ENCODE assay signal across 1 cellular context in genomic region chr22:19554834-19555404, GRCh38.
TF ChIP-seq lines count a peak whose summit lies in the region.

No MANE protein-coding gene starts in this region.

TF ChIP-seq in HepG2, 621 proteins besides CTCF, POLR2A, EP300 and RAD21 (continued from another document and continues in another):
- TF ChIP-seq, protein P1, sequence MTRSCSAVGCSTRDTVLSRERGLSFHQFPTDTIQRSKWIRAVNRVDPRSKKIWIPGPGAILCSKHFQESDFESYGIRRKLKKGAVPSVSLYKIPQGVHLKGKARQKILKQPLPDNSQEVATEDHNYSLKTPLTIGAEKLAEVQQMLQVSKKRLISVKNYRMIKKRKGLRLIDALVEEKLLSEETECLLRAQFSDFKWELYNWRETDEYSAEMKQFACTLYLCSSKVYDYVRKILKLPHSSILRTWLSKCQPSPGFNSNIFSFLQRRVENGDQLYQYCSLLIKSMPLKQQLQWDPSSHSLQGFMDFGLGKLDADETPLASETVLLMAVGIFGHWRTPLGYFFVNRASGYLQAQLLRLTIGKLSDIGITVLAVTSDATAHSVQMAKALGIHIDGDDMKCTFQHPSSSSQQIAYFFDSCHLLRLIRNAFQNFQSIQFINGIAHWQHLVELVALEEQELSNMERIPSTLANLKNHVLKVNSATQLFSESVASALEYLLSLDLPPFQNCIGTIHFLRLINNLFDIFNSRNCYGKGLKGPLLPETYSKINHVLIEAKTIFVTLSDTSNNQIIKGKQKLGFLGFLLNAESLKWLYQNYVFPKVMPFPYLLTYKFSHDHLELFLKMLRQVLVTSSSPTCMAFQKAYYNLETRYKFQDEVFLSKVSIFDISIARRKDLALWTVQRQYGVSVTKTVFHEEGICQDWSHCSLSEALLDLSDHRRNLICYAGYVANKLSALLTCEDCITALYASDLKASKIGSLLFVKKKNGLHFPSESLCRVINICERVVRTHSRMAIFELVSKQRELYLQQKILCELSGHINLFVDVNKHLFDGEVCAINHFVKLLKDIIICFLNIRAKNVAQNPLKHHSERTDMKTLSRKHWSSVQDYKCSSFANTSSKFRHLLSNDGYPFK (CRISPR knock-in tag; IDR thresholded peaks at IDR 0.05; ENCODE audit: borderline replicate concordance): no peak
- TF ChIP-seq NR2C2 (CRISPR knock-in tag; IDR thresholded peaks at IDR 0.05; ENCODE audit: borderline replicate concordance): peak; percentile 20; the same call in 1 of the 2 replicates
- no peak for TF ChIP-seq FOXP1 (IDR thresholded peaks at IDR 0.05)
- peak; percentile 60 for TF ChIP-seq FOXP1 (CRISPR knock-in tag; IDR thresholded peaks at IDR 0.05)
- TF ChIP-seq KAT8 (CRISPR knock-in tag; IDR thresholded peaks at IDR 0.05): peak; percentile 26; the same call in 1 of the 2 replicates
- no peak for TF ChIP-seq SMC3 (IDR thresholded peaks at IDR 0.05; ENCODE audit: low read length)
- TF ChIP-seq FOSL2 (CRISPR knock-in tag; IDR thresholded peaks at IDR 0.05): peak; percentile 93
- TF ChIP-seq ARID5B (CRISPR knock-in tag; IDR thresholded peaks at IDR 0.05): peak; percentile 48
- TF ChIP-seq, protein P2, sequence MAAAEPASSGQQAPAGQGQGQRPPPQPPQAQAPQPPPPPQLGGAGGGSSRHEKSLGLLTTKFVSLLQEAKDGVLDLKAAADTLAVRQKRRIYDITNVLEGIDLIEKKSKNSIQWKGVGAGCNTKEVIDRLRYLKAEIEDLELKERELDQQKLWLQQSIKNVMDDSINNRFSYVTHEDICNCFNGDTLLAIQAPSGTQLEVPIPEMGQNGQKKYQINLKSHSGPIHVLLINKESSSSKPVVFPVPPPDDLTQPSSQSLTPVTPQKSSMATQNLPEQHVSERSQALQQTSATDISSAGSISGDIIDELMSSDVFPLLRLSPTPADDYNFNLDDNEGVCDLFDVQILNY (CRISPR knock-in tag; conservative IDR thresholded peaks at IDR 0.05): no peak
- no peak for TF ChIP-seq ZKSCAN1 (IDR thresholded peaks at IDR 0.05; ENCODE audit: low read length)
- peak; percentile 63 for TF ChIP-seq MAX (IDR thresholded peaks at IDR 0.05)
- TF ChIP-seq ZNF549 (CRISPR knock-in tag; IDR thresholded peaks at IDR 0.05): no peak
- peak; percentile 94 for TF ChIP-seq ZMYM2 (CRISPR knock-in tag; IDR thresholded peaks at IDR 0.05)
- peak; percentile 97 for TF ChIP-seq TEAD3 (CRISPR knock-in tag; optimal IDR thresholded peaks at IDR 0.05; ENCODE audit: borderline replicate concordance)
- TF ChIP-seq FOXP4 (CRISPR knock-in tag; IDR thresholded peaks at IDR 0.05): 0 out of 2 replicates have a peak, but pooled peaks have one; percentile 34
- peak; percentile 70; the same call in 1 of the 2 replicates for TF ChIP-seq JUND (CRISPR knock-in tag; IDR thresholded peaks at IDR 0.05)
- 0 out of 2 replicates have a peak, but pooled peaks have one; percentile 21 for TF ChIP-seq GATAD2A (CRISPR knock-in tag; IDR thresholded peaks at IDR 0.05)
- peak; percentile 56; the same call in 1 of the 2 replicates for TF ChIP-seq MYC (CRISPR knock-in tag; IDR thresholded peaks at IDR 0.05; ENCODE audit: borderline replicate concordance)
- no peak; the same call in 1 of the 2 replicates for TF ChIP-seq NR2F6 (IDR thresholded peaks at IDR 0.05)
- peak; percentile 58; the same call in 1 of the 2 replicates for TF ChIP-seq NR2F6 (CRISPR knock-in tag; IDR thresholded peaks at IDR 0.05)
- TF ChIP-seq SMAD1 (CRISPR knock-in tag; IDR thresholded peaks at IDR 0.05; ENCODE audit: borderline replicate concordance, low read depth): no peak
- TF ChIP-seq ZNF281 (CRISPR knock-in tag; IDR thresholded peaks at IDR 0.05; ENCODE audit: borderline replicate concordance): peak; percentile 38; the same call in 1 of the 2 replicates
- no peak for TF ChIP-seq ZNF788 (CRISPR knock-in tag; IDR thresholded peaks at IDR 0.05; ENCODE audit: borderline replicate concordance)
- TF ChIP-seq, protein P3, sequence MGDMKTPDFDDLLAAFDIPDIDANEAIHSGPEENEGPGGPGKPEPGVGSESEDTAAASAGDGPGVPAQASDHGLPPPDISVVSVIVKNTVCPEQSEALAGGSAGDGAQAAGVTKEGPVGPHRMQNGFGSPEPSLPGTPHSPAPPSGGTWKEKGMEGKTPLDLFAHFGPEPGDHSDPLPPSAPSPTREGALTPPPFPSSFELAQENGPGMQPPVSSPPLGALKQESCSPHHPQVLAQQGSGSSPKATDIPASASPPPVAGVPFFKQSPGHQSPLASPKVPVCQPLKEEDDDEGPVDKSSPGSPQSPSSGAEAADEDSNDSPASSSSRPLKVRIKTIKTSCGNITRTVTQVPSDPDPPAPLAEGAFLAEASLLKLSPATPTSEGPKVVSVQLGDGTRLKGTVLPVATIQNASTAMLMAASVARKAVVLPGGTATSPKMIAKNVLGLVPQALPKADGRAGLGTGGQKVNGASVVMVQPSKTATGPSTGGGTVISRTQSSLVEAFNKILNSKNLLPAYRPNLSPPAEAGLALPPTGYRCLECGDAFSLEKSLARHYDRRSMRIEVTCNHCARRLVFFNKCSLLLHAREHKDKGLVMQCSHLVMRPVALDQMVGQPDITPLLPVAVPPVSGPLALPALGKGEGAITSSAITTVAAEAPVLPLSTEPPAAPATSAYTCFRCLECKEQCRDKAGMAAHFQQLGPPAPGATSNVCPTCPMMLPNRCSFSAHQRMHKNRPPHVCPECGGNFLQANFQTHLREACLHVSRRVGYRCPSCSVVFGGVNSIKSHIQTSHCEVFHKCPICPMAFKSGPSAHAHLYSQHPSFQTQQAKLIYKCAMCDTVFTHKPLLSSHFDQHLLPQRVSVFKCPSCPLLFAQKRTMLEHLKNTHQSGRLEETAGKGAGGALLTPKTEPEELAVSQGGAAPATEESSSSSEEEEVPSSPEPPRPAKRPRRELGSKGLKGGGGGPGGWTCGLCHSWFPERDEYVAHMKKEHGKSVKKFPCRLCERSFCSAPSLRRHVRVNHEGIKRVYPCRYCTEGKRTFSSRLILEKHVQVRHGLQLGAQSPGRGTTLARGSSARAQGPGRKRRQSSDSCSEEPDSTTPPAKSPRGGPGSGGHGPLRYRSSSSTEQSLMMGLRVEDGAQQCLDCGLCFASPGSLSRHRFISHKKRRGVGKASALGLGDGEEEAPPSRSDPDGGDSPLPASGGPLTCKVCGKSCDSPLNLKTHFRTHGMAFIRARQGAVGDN (CRISPR knock-in tag; IDR thresholded peaks at IDR 0.05): peak; percentile 25; the same call in 1 of the 2 replicates
- TF ChIP-seq FOXA3 (CRISPR knock-in tag; IDR thresholded peaks at IDR 0.05): peak; percentile 60
- TF ChIP-seq HMG20A (CRISPR knock-in tag; IDR thresholded peaks at IDR 0.05; ENCODE audit: borderline replicate concordance): 0 out of 2 replicates have a peak, but pooled peaks have one; percentile 19
- no peak for TF ChIP-seq ZNF441 (CRISPR knock-in tag; IDR thresholded peaks at IDR 0.05; ENCODE audit: borderline replicate concordance)
- TF ChIP-seq KDM5A (IDR thresholded peaks at IDR 0.05; ENCODE audit: borderline replicate concordance, low read length): no peak
- peak; percentile 29; the same call in 1 of the 2 replicates for TF ChIP-seq SAP130 (CRISPR knock-in tag; IDR thresholded peaks at IDR 0.05; ENCODE audit: low read depth)
- TF ChIP-seq FOSL1 (CRISPR knock-in tag; IDR thresholded peaks at IDR 0.05; ENCODE audit: borderline replicate concordance): peak; percentile 77; the same call in 1 of the 2 replicates
- TF ChIP-seq ZNF331 (CRISPR knock-in tag; IDR thresholded peaks at IDR 0.05): peak; percentile 51; the same call in 1 of the 2 replicates
- peak; percentile 55; the same call in 1 of the 2 replicates for TF ChIP-seq ADNP (CRISPR knock-in tag; IDR thresholded peaks at IDR 0.05)
- no peak for TF ChIP-seq STAG1 (CRISPR knock-in tag; IDR thresholded peaks at IDR 0.05)
- peak; percentile 46; the same call in 1 of the 2 replicates for TF ChIP-seq ZNF605 (CRISPR knock-in tag; IDR thresholded peaks at IDR 0.05)
- 0 out of 2 replicates have a peak, but pooled peaks have one; percentile 22 for TF ChIP-seq PITX1 (CRISPR knock-in tag; IDR thresholded peaks at IDR 0.05)
- no peak for TF ChIP-seq AKNA (CRISPR knock-in tag; IDR thresholded peaks at IDR 0.05; ENCODE audit: borderline replicate concordance)
- peak; percentile 36; the same call in 1 of the 2 replicates for TF ChIP-seq CBX5 (CRISPR knock-in tag; IDR thresholded peaks at IDR 0.05; ENCODE audit: borderline replicate concordance)
